In the genomic region with DNA sequence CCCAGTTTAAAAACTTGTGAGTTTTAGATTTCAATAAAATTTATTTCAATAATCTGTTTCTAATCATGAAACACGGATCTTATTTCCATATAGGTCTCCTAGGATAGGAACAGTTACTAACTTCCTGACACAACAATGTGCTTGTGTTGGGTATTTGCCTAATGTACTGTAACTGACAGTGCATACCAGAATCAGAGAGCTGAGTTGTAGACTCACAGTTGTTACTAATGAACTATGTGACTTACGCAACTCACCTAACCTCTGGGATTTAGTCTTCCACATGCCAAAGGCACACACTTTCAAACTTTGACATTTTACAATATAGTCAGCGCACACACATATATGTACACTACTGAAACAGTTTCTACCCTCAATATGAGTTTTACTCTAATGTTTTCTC, we compare ENCODE assay signal across 16 cellular contexts.
DNase-seq lines count a peak whose midpoint lies in the region; ATAC-seq, FAIRE-seq and TF ChIP-seq lines count a peak whose summit lies in the region.
"Had no signal": no experiment of that assay in that cellular context is flagged by ENCODE, and none has a peak within 500 bp of the region (broad histone marks: within the 10 kb centered on the region; RNA-seq: fewer than 3 reads in every experiment).

No MANE protein-coding gene starts in this region.

- DNase-seq in HFFc6 = peak; percentile 42
- DNase-seq in K562 (ENCODE audit: extremely low read depth in 1 of 4, low spot score in 3 of 4) = no peak
- peak; percentile 87 for DNase-seq in iris pigment epithelial cell (ENCODE audit: low read depth)
- DNase-seq in NCI-H1417 treated with DMSO at 0.1 percent for 48 hours (lab: John Stamatoyannopoulos, UW) = no peak
- no peak for DNase-seq in effector CD8-positive, alpha-beta T cell (lab: John Stamatoyannopoulos, UW)
- DNase-seq in NCI-H446 treated with DMSO at 0.1 percent for 48 hours (lab: John Stamatoyannopoulos, UW) = no peak
- no peak for DNase-seq in KBM-7
- DNase-seq: dermis blood vessel endothelial cell, head of caudate nucleus, NCI-H345, pancreas, Peyer's patch had no signal

- H2AFZ ChIP-seq in ACC112 (ENCODE audit: low read length, unreplicated experiment) (no peak overlapping the region), K562 (ENCODE audit: low read depth, low read length) (no peak overlapping the region)

- H3K27ac Mint-ChIP-seq in HFFc6 = peak overlapping the region; percentile 0; the same call in 1 of the 2 replicates
- H3K27ac Mint-ChIP-seq: activated naive CD4-positive, alpha-beta T cell treated with anti-CD3 and anti-CD28 coated beads, Interleukin-2, amount 50 U/mL, for 72 hours had no signal

- no peak for TF ChIP-seq POLR2A in K562 (conservative IDR thresholded peaks at IDR 0.05)

- no peaks in the 10 kb centered on the region for H3K9me1 ChIP-seq in K562 (ENCODE audit: control insufficient read depth, insufficient read depth, low read length)

- H3K27ac ChIP-seq in ACC112 (ENCODE audit: low read depth, low read length) (peak overlapping the region; percentile 25; the same call in 1 of the 2 replicates), K562 (ENCODE audit: extremely low read depth, low read depth, low read length) (no peak overlapping the region)
- H3K27ac ChIP-seq: BLaER1, pancreas, Peyer's patch had no signal

- no peak for FAIRE-seq in K562 (lab: Jason Lieb, UNC)

- H3K36me3 ChIP-seq in ACC112 (ENCODE audit: insufficient read depth, low read length) (no peaks in the 10 kb centered on the region; the same call in 1 of the 2 replicates), K562 (ENCODE audit: control insufficient read depth, insufficient read depth, low read length) (peaks cover 22% of the 10 kb centered on the region; the same call in 2 of the 3 replicates)
- H3K36me3 ChIP-seq: pancreas, Peyer's patch had no signal

- TF ChIP-seq RAD21 in K562 (CRISPR knock-in tag; conservative IDR thresholded peaks at IDR 0.05 in 1 of 2, IDR thresholded peaks at IDR 0.05 in 1 of 2) = no peak

- no peak for TF ChIP-seq CTCF in HFFc6 (IDR thresholded peaks at IDR 0.05)
- no peak for TF ChIP-seq CTCF in K562 (IDR thresholded peaks at IDR 0.05 in 2 of 3, conservative IDR thresholded peaks at IDR 0.05 in 1 of 3; ENCODE audit: insufficient read depth in 2 of 3, low read depth in 1 of 3, low read length in 3 of 3)

- H3K4me1 ChIP-seq in ACC112 (ENCODE audit: control insufficient read depth, insufficient read depth, low read length, unreplicated experiment) (peaks cover 10% of the 10 kb centered on the region), K562 (replicated peaks in 1 of 2; ENCODE audit: control insufficient read depth in 2 of 2, insufficient read depth in 2 of 2, low read length in 2 of 2) (no peaks in the 10 kb centered on the region)
- H3K4me1 ChIP-seq: BLaER1, pancreas, Peyer's patch had no signal

- H3K9me3 Mint-ChIP-seq in HFFc6 = no peaks in the 10 kb centered on the region
- H3K9me3 Mint-ChIP-seq: activated naive CD4-positive, alpha-beta T cell treated with anti-CD3 and anti-CD28 coated beads, Interleukin-2, amount 50 U/mL, for 72 hours had no signal

- no TSS peak for BruUV-seq in K562 (replicated peaks; lab: Mats Ljungman, UMichigan)

- POLR2A ChIA-PET in K562 (lab: Yijun Ruan, JAX) = no interaction called here

- ATAC-seq in K562 = no peak
- ATAC-seq: activated naive CD4-positive, alpha-beta T cell treated with anti-CD3 and anti-CD28 coated beads, Interleukin-2, amount 50 U/mL, for 72 hours; pancreas had no signal

- intact Hi-C loops in K562 (cut with micrococcal nuclease) = no loop called here

- H3K27me3 ChIP-seq in ACC112 (ENCODE audit: insufficient read depth, low read length) (no peaks in the 10 kb centered on the region), K562 (ENCODE audit: control insufficient read depth in 2 of 2, insufficient read depth in 2 of 2, low read length in 2 of 2) (no peaks in the 10 kb centered on the region)
- H3K27me3 ChIP-seq: BLaER1, pancreas, Peyer's patch had no signal

- H4K20me1 ChIP-seq in K562 (replicated peaks; ENCODE audit: control insufficient read depth, insufficient read depth, low read length) = no peaks in the 10 kb centered on the region
- H4K20me1 ChIP-seq: BLaER1 had no signal

- H3K9ac ChIP-seq in K562 (ENCODE audit: insufficient read depth in 1 of 2, low read depth in 2 of 2, low read length in 2 of 2) = no peak overlapping the region
- H3K9ac ChIP-seq: BLaER1 had no signal

- no peaks in the 10 kb centered on the region for H3K36me3 Mint-ChIP-seq in HFFc6 (ENCODE audit: low read depth)
- H3K36me3 Mint-ChIP-seq: activated naive CD4-positive, alpha-beta T cell treated with anti-CD3 and anti-CD28 coated beads, Interleukin-2, amount 50 U/mL, for 72 hours had no signal

- no peaks in the 10 kb centered on the region; the same call in 1 of the 2 replicates for H3K27me3 Mint-ChIP-seq in HFFc6 (ENCODE audit: insufficient read depth)

- H3K4me2 ChIP-seq in K562 (ENCODE audit: insufficient read depth, low read length) = no peak overlapping the region
- H3K4me2 ChIP-seq: BLaER1 had no signal

- WGBS in K562 (ENCODE audit: insufficient coverage, low coverage, missing lambda C conversion rate) = 92% methylated on average over 3 of the region's 3 CpGs

- peaks cover 11% of the 10 kb centered on the region for H3K4me1 Mint-ChIP-seq in HFFc6 (ENCODE audit: low read depth)

- no peak overlapping the region for H3K4me3 ChIP-seq in ACC112 (ENCODE audit: low read depth, low read length)
- H3K4me3 ChIP-seq in K562 = no peak overlapping the region
- H3K4me3 ChIP-seq: BLaER1, lung, pancreas, Peyer's patch had no signal

- in situ Hi-C loops in K562 (cut with MboI) (no loop called here), KBM-7 (cut with MboI; ENCODE audit: low pct_unique_long_range_greater_than_20kb, low sequenced_read_pairs) (no loop called here)

- no peak overlapping the region for H3K4me3 Mint-ChIP-seq in HFFc6

- H3K79me2 ChIP-seq in ACC112 (ENCODE audit: control insufficient read depth, insufficient read depth, low read length, unreplicated experiment) = no peaks in the 10 kb centered on the region
- no peaks in the 10 kb centered on the region for H3K79me2 ChIP-seq in K562 (ENCODE audit: control insufficient read depth, insufficient read depth, low read length)

- no peak for TF ChIP-seq EP300 in K562 (IDR thresholded peaks at IDR 0.05; ENCODE audit: low read length)

- CTCF ChIA-PET in K562 (lab: Yijun Ruan, JAX; ENCODE audit: low intra/inter-chr PET ratio) = no interaction called here

- H3K9me3 ChIP-seq in K562 (replicated peaks; ENCODE audit: control insufficient read depth, insufficient read depth, low read depth, low read length) = no peaks in the 10 kb centered on the region
- H3K9me3 ChIP-seq: BLaER1, pancreas, Peyer's patch had no signal

TF ChIP-seq in K562, 482 proteins besides CTCF, POLR2A, EP300 and RAD21 (continues in another document):
- no peak for TF ChIP-seq CEBPG (CRISPR knock-in tag; IDR thresholded peaks at IDR 0.05)
- TF ChIP-seq CEBPG (tag; conservative IDR thresholded peaks at IDR 0.05 in 1 of 2, IDR thresholded peaks at IDR 0.05 in 1 of 2) = 0 out of 4 replicates have a peak, but pooled peaks of 1 of the 2 experiments have one; percentile 25
- TF ChIP-seq, protein P1, sequence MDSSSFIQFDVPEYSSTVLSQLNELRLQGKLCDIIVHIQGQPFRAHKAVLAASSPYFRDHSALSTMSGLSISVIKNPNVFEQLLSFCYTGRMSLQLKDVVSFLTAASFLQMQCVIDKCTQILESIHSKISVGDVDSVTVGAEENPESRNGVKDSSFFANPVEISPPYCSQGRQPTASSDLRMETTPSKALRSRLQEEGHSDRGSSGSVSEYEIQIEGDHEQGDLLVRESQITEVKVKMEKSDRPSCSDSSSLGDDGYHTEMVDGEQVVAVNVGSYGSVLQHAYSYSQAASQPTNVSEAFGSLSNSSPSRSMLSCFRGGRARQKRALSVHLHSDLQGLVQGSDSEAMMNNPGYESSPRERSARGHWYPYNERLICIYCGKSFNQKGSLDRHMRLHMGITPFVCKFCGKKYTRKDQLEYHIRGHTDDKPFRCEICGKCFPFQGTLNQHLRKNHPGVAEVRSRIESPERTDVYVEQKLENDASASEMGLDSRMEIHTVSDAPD (CRISPR knock-in tag; IDR thresholded peaks at IDR 0.05) = no peak
- TF ChIP-seq, protein P2, sequence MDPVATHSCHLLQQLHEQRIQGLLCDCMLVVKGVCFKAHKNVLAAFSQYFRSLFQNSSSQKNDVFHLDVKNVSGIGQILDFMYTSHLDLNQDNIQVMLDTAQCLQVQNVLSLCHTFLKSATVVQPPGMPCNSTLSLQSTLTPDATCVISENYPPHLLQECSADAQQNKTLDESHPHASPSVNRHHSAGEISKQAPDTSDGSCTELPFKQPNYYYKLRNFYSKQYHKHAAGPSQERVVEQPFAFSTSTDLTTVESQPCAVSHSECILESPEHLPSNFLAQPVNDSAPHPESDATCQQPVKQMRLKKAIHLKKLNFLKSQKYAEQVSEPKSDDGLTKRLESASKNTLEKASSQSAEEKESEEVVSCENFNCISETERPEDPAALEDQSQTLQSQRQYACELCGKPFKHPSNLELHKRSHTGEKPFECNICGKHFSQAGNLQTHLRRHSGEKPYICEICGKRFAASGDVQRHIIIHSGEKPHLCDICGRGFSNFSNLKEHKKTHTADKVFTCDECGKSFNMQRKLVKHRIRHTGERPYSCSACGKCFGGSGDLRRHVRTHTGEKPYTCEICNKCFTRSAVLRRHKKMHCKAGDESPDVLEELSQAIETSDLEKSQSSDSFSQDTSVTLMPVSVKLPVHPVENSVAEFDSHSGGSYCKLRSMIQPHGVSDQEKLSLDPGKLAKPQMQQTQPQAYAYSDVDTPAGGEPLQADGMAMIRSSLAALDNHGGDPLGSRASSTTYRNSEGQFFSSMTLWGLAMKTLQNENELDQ (CRISPR knock-in tag; IDR thresholded peaks at IDR 0.05; ENCODE audit: borderline replicate concordance) = no peak
- TF ChIP-seq, protein P3, sequence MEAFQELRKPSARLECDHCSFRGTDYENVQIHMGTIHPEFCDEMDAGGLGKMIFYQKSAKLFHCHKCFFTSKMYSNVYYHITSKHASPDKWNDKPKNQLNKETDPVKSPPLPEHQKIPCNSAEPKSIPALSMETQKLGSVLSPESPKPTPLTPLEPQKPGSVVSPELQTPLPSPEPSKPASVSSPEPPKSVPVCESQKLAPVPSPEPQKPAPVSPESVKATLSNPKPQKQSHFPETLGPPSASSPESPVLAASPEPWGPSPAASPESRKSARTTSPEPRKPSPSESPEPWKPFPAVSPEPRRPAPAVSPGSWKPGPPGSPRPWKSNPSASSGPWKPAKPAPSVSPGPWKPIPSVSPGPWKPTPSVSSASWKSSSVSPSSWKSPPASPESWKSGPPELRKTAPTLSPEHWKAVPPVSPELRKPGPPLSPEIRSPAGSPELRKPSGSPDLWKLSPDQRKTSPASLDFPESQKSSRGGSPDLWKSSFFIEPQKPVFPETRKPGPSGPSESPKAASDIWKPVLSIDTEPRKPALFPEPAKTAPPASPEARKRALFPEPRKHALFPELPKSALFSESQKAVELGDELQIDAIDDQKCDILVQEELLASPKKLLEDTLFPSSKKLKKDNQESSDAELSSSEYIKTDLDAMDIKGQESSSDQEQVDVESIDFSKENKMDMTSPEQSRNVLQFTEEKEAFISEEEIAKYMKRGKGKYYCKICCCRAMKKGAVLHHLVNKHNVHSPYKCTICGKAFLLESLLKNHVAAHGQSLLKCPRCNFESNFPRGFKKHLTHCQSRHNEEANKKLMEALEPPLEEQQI (IDR thresholded peaks at IDR 0.05) = no peak
- no peak for TF ChIP-seq POU5F1 (IDR thresholded peaks at IDR 0.05; ENCODE audit: borderline replicate concordance, low read depth, low read length, partially characterized antibody)
- TF ChIP-seq LEF1 (IDR thresholded peaks at IDR 0.05) = no peak

Comparison
In these comparisons a context has a peak if more than half of its experiments do, and no peak if none do; other contexts are left out.
1. DNase-seq: peak in HFFc6 (single experiment) and iris pigment epithelial cell (single experiment); none in K562 (0 of 4), NCI-H1417 treated with DMSO at 0.1 percent for 48 hours (single experiment), effector CD8-positive, alpha-beta T cell (single experiment), NCI-H446 treated with DMSO at 0.1 percent for 48 hours (single experiment) and KBM-7 (single experiment).